In the genomic region with DNA sequence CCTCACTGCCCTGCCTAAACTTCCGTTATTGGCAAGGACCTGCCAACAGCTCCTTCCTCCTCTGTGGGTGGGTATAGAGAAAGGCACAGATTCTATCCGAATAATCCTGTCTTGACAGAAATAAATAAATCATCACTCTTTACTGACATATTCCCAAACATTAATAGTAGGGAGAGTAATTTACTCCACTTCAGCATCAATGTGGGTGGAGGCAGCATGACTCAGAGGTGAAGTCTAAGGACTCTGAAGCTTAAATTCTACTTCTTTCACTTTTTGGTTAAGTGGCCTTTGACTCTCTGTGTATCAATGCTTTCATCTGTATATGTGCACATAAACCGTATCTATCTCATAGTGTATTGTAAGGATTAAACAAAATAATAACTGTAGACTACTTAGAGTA, we compare ENCODE assay signal across 14 cellular contexts. TPM values are rescaled to one million over a fixed set of nuclear protein-coding genes. Genes with fewer than 3 reads are reported as not detected.
A peak's percentile ranks its signal among the peaks of the same experiment; 100 is the strongest.
DNase-seq lines count a peak whose midpoint lies in the region; ATAC-seq and TF ChIP-seq lines count a peak whose summit lies in the region.
"Had no signal": no experiment of that assay in that cellular context is flagged by ENCODE, and none has a peak within 500 bp of the region (broad histone marks: within the 10 kb centered on the region; RNA-seq: fewer than 3 reads in every experiment).

No MANE protein-coding gene starts in this region.

- H3K4me3 Mint-ChIP-seq in CD8-positive, alpha-beta memory T cell: peak overlapping the region; percentile 89 to 99 (median 98)
- peak overlapping the region; percentile 90 for H3K4me3 Mint-ChIP-seq in T-helper 2 cell treated with Interferon-gamma antibody and Interleukin-4, amounts not matched to agents 5 μg/mL and 100 μg/mL, for 36 hours
- H3K4me3 Mint-ChIP-seq in activated naive CD8-positive, alpha-beta T cell treated with anti-CD3 and anti-CD28 coated beads for 36 hours: peak overlapping the region; percentile 86
- no peak overlapping the region for H3K4me3 Mint-ChIP-seq in WTC11

- POLR2A ChIA-PET in CD8-positive, alpha-beta memory T cell (lab: Charles Lee): interaction anchor here (0.8 to 6.3 kb wide), 3 partner anchors 8 to 27 kb away, joined by 3 to 44 read pairs (median 9); no protein-coding TSS in a partner anchor
- POLR2A ChIA-PET in WTC11 (lab: Charles Lee): no interaction called here

- peaks cover 81% of the 10 kb centered on the region for H3K4me1 ChIP-seq in CD8-positive, alpha-beta memory T cell (ENCODE audit: insufficient read depth, low read length)
- H3K4me1 ChIP-seq: gastrocnemius medialis had no signal

- no peaks in the 10 kb centered on the region for H3K27me3 ChIP-seq in CD8-positive, alpha-beta memory T cell (ENCODE audit: insufficient read depth, low read length, poor library complexity, severe bottlenecking)
- H3K27me3 ChIP-seq: BLaER1, gastrocnemius medialis had no signal

- TF ChIP-seq CTCF in WTC11 (IDR thresholded peaks at IDR 0.05): no peak

- no peaks in the 10 kb centered on the region for H3K9me3 ChIP-seq in CD8-positive, alpha-beta memory T cell (ENCODE audit: low read length)
- H3K9me3 ChIP-seq: gastrocnemius medialis had no signal

- no peak for ATAC-seq in WTC11
- ATAC-seq: gastrocnemius medialis had no signal

- H3K27ac ChIP-seq in CD8-positive, alpha-beta memory T cell (ENCODE audit: low read depth, low read length): peak overlapping the region; percentile 35
- H3K27ac ChIP-seq: BLaER1, gastrocnemius medialis had no signal

- peaks cover 75 to 93% (median 82%) of the 10 kb centered on the region in 3 donors for H3K4me1 Mint-ChIP-seq in CD8-positive, alpha-beta memory T cell
- H3K4me1 Mint-ChIP-seq in T-helper 2 cell treated with Interferon-gamma antibody and Interleukin-4, amounts not matched to agents 5 μg/mL and 100 μg/mL, for 36 hours (ENCODE audit: low read depth): peaks cover 76% of the 10 kb centered on the region
- H3K4me1 Mint-ChIP-seq in activated naive CD8-positive, alpha-beta T cell treated with anti-CD3 and anti-CD28 coated beads for 36 hours: peaks cover 87% of the 10 kb centered on the region
- H3K4me1 Mint-ChIP-seq in WTC11: no peaks in the 10 kb centered on the region

- CTCF ChIA-PET in CD8-positive, alpha-beta memory T cell (lab: Charles Lee): interaction anchor here (0.8 to 4.1 kb wide), 6 partner anchors 11 to 51 kb away, joined by 3 to 21 read pairs (median 4); no protein-coding TSS in a partner anchor
- CTCF ChIA-PET in WTC11 (lab: Charles Lee): no interaction called here

- no peaks in the 10 kb centered on the region for H3K27me3 Mint-ChIP-seq in CD8-positive, alpha-beta memory T cell
- no peaks in the 10 kb centered on the region for H3K27me3 Mint-ChIP-seq in T-helper 2 cell treated with Interferon-gamma antibody and Interleukin-4, amounts not matched to agents 5 μg/mL and 100 μg/mL, for 36 hours (ENCODE audit: low read depth)
- H3K27me3 Mint-ChIP-seq in activated naive CD8-positive, alpha-beta T cell treated with anti-CD3 and anti-CD28 coated beads for 36 hours: no peaks in the 10 kb centered on the region
- H3K27me3 Mint-ChIP-seq in WTC11 (ENCODE audit: low read depth): peaks cover 5% of the 10 kb centered on the region; the same call in 1 of the 2 replicates

- H3K27ac Mint-ChIP-seq in CD8-positive, alpha-beta memory T cell: peak overlapping the region; percentile 86 to 97 (median 94)
- peak overlapping the region; percentile 93 for H3K27ac Mint-ChIP-seq in T-helper 2 cell treated with Interferon-gamma antibody and Interleukin-4, amounts not matched to agents 5 μg/mL and 100 μg/mL, for 36 hours
- H3K27ac Mint-ChIP-seq in activated naive CD8-positive, alpha-beta T cell treated with anti-CD3 and anti-CD28 coated beads for 36 hours: peak overlapping the region; percentile 99
- no peak overlapping the region for H3K27ac Mint-ChIP-seq in WTC11

- peaks cover 14 to 49% (median 20%) of the 10 kb centered on the region in 3 donors for H3K36me3 Mint-ChIP-seq in CD8-positive, alpha-beta memory T cell
- peaks cover 45% of the 10 kb centered on the region for H3K36me3 Mint-ChIP-seq in T-helper 2 cell treated with Interferon-gamma antibody and Interleukin-4, amounts not matched to agents 5 μg/mL and 100 μg/mL, for 36 hours (ENCODE audit: low read depth)
- peaks cover 37% of the 10 kb centered on the region for H3K36me3 Mint-ChIP-seq in activated naive CD8-positive, alpha-beta T cell treated with anti-CD3 and anti-CD28 coated beads for 36 hours
- no peaks in the 10 kb centered on the region for H3K36me3 Mint-ChIP-seq in WTC11

- H3K36me3 ChIP-seq in CD8-positive, alpha-beta memory T cell (ENCODE audit: insufficient read depth, low read length): no peaks in the 10 kb centered on the region
- H3K36me3 ChIP-seq: BLaER1, gastrocnemius medialis had no signal

- DNase-seq in CD8-positive, alpha-beta memory T cell: no peak
- DNase-seq in T-helper 2 cell treated with Interferon-gamma antibody and Interleukin-4, amounts not matched to agents 5 μg/mL and 100 μg/mL, for 36 hours (ENCODE audit: low spot score): peak; percentile 63
- DNase-seq in activated naive CD8-positive, alpha-beta T cell treated with anti-CD3 and anti-CD28 coated beads for 36 hours: peak; percentile 51
- DNase-seq in stimulated activated CD4-positive, alpha-beta T cell treated with anti-CD3 and anti-CD28 coated beads, Interleukin-2, amount 100 ng/mL, for 24 hours: peak; percentile 51 to 58
- DNase-seq in WTC11 (ENCODE audit: low spot score) (no peak), NOMO-1 (lab: John Stamatoyannopoulos, UW; ENCODE audit: unreplicated experiment in 2 of 2) (no peak), T-helper 9 cell (no peak), foreskin melanocyte (no peak)
- DNase-seq: cortex of kidney, gastrocnemius medialis, NCI-H446 treated with DMSO at 0.1 percent for 48 hours had no signal

- no peaks in the 10 kb centered on the region for H3K9me3 Mint-ChIP-seq in CD8-positive, alpha-beta memory T cell
- no peaks in the 10 kb centered on the region for H3K9me3 Mint-ChIP-seq in T-helper 2 cell treated with Interferon-gamma antibody and Interleukin-4, amounts not matched to agents 5 μg/mL and 100 μg/mL, for 36 hours
- peaks cover 7% of the 10 kb centered on the region for H3K9me3 Mint-ChIP-seq in activated naive CD8-positive, alpha-beta T cell treated with anti-CD3 and anti-CD28 coated beads for 36 hours
- no peaks in the 10 kb centered on the region for H3K9me3 Mint-ChIP-seq in WTC11

- H3K4me3 ChIP-seq in CD8-positive, alpha-beta memory T cell (ENCODE audit: low read length): peak overlapping the region; percentile 69
- H3K4me3 ChIP-seq: BLaER1, gastrocnemius medialis had no signal

TF ChIP-seq in WTC11, 78 proteins besides CTCF, POLR2A, EP300 and RAD21:
- no peak for TF ChIP-seq OVOL2 (CRISPR knock-in tag; IDR thresholded peaks at IDR 0.05; ENCODE audit: borderline replicate concordance)
TF ChIP-seq in WTC11: peak in this region for 0.

RNA-seq across cellular contexts. Expression of a gene that starts 2.9 kb away (rescaled TPM):
- 10 to 100 TPM; 25.1 to 27.6 TPM for total RNA-seq in CD8-positive, alpha-beta memory T cell
- 58.1 TPM for polyA plus RNA-seq in CD8-positive, alpha-beta memory T cell
- 10 to 100 TPM; 13.5 to 13.7 TPM for total RNA-seq in activated naive CD8-positive, alpha-beta T cell treated with anti-CD3 and anti-CD28 coated beads for 36 hours
- total RNA-seq in WTC11 (2021): 0.02 to 0.30 TPM (median 0.17 TPM) in 3 replicates
- total RNA-seq: lung microvascular endothelial cell, pulmonary artery endothelial cell had no signal

RNA-seq across cellular contexts. Expression of a gene that starts 53.4 kb away (rescaled TPM):
- 10 to 100 TPM; 28.3 to 30.7 TPM for total RNA-seq in CD8-positive, alpha-beta memory T cell
- 201 TPM for polyA plus RNA-seq in CD8-positive, alpha-beta memory T cell
- 10 to 100 TPM; 46.8 to 48.1 TPM for total RNA-seq in activated naive CD8-positive, alpha-beta T cell treated with anti-CD3 and anti-CD28 coated beads for 36 hours
- total RNA-seq in WTC11 (2021): 0.18 TPM in 1 of 3 replicates, not detected in the others
- total RNA-seq: lung microvascular endothelial cell, pulmonary artery endothelial cell had no signal

Comparison
In these comparisons a context has a peak if more than half of its experiments do, and no peak if none do; other contexts are left out.
1. DNase-seq: peak in T-helper 2 cell treated with Interferon-gamma antibody and Interleukin-4, amounts not matched to agents 5 μg/mL and 100 μg/mL, for 36 hours (single experiment), activated naive CD8-positive, alpha-beta T cell treated with anti-CD3 and anti-CD28 coated beads for 36 hours (single experiment) and stimulated activated CD4-positive, alpha-beta T cell treated with anti-CD3 and anti-CD28 coated beads, Interleukin-2, amount 100 ng/mL, for 24 hours (2 of 2); none in CD8-positive, alpha-beta memory T cell (0 of 5), WTC11 (single experiment), NOMO-1 (0 of 2), T-helper 9 cell (single experiment) and foreskin melanocyte (single experiment).
2. RNA of a gene that starts 2.9 kb away (total RNA-seq): 25.1 to 27.6 TPM in CD8-positive, alpha-beta memory T cell and 13.5 to 13.7 TPM in activated naive CD8-positive, alpha-beta T cell treated with anti-CD3 and anti-CD28 coated beads for 36 hours; 0.02 to 0.30 TPM in WTC11; every median in the first group is over 10 times any median in the second.
3. RNA of a gene that starts 53.4 kb away (total RNA-seq): 46.8 to 48.1 TPM in activated naive CD8-positive, alpha-beta T cell treated with anti-CD3 and anti-CD28 coated beads for 36 hours and 28.3 to 30.7 TPM in CD8-positive, alpha-beta memory T cell; 0.18 TPM in WTC11; every median in the first group is over 10 times any median in the second.